ENCODE assay signal across 15 cellular contexts in the genomic region with DNA sequence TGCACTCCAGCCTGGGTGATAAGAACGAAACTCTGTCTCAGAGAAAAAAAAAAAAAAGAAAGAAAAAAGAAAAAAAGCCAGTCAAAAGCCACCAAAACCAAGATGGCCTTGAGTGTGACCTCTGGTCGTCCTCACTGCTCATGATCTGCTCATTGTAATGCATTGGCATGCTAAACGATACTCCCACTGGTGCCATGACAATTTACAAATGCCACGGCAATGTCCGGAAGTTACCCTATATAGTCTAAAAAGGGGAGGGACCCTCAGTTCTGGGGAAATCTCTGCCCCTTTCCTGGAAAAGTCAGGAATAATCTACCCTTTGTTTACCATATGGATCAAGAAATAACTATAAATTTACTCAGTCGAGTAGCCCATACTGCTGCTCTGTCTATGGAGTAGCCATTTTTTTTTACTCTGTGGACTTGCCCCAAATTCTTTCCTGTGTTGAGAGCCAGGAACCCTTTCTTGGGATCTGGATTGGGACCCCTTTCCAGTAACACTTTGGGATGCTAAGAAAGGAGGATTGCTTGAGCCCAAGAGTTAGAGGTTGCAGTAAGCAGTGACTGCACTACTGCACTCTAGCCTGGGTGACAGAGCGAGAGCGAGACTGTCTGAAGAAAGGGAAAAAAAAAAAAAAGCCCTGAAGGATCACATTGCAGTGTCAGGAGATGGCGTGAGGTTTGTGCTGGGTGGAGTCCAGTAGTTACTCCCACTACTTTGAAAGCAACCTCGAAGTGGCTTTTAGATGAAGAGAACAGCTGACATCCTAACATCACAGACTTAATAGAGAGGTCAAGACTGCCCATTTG. TPM values are rescaled to one million over a fixed set of nuclear protein-coding genes. Genes with fewer than 3 reads are reported as not detected.
DNase-seq lines count a peak whose midpoint lies in the region; ATAC-seq, FAIRE-seq and TF ChIP-seq lines count a peak whose summit lies in the region.
"Had no signal": no experiment of that assay in that cellular context is flagged by ENCODE, and none has a peak within 500 bp of the region (broad histone marks: within the 10 kb centered on the region; RNA-seq: fewer than 3 reads in every experiment).

No MANE protein-coding gene starts in this region.

- H3K27ac Mint-ChIP-seq in astrocyte (ENCODE audit: unreplicated experiment): no peak overlapping the region
- H3K27ac Mint-ChIP-seq: activated naive CD4-positive, alpha-beta T cell treated with anti-CD3 and anti-CD28 coated beads for 36 hours had no signal

- no peaks in the 10 kb centered on the region for H3K36me3 Mint-ChIP-seq in astrocyte (ENCODE audit: low read depth, unreplicated experiment)

- peak in 3 of 4 donors; percentile 1 to 18 (median 2) for ATAC-seq in heart left ventricle

- H3K27ac ChIP-seq in heart left ventricle (peak overlapping the region in 4 of 12 donors; percentile 30 to 54 (median 50)), left ventricle myocardium inferior (replicated peaks) (no peak overlapping the region), astrocyte (ENCODE audit: low read depth, low read length) (no peak overlapping the region), iPS-20b (ENCODE audit: low read length) (no peak overlapping the region)

- H3K9me3 Mint-ChIP-seq in astrocyte (ENCODE audit: unreplicated experiment): no peaks in the 10 kb centered on the region
- H3K9me3 Mint-ChIP-seq: activated naive CD4-positive, alpha-beta T cell treated with anti-CD3 and anti-CD28 coated beads for 36 hours had no signal

- H2AFZ ChIP-seq in astrocyte (ENCODE audit: low read depth, low read length): peak overlapping the region; percentile 32

- H3K4me3 ChIP-seq in heart left ventricle (no peak overlapping the region), left ventricle myocardium inferior (no peak overlapping the region), astrocyte (ENCODE audit: insufficient read depth, low read depth, low read length) (no peak overlapping the region), iPS-20b (ENCODE audit: low read length) (no peak overlapping the region)
- H3K4me3 ChIP-seq: skin epidermis had no signal

- intact Hi-C loops in heart left ventricle (cut with DNase I) (loop anchor here in 5 of 10 donors (5.0 to 10.0 kb wide), 3 partner anchors 42 to 85 kb away; a partner anchor contains a TSS), left ventricle myocardium inferior (cut with micrococcal nuclease) (no loop called here)

- H3K4me2 ChIP-seq in astrocyte (ENCODE audit: low read length): peak overlapping the region; percentile 26
- H3K4me2 ChIP-seq: SK-N-SH had no signal

- DNase-seq in heart left ventricle (peak in 3 of 5 donors; percentile 42 to 54 (median 47)), left ventricle myocardium inferior (no peak), astrocyte (ENCODE audit: low read depth) (peak; percentile 73), urothelium cell line (ENCODE audit: low spot score) (peak; percentile 21), RCC 7860 (ENCODE audit: low spot score) (no peak), NCI-H774 (lab: John Stamatoyannopoulos, UW) (no peak), DMS79 (lab: John Stamatoyannopoulos, UW) (no peak)
- DNase-seq: activated CD4-positive, alpha-beta T cell treated with anti-CD3 and anti-CD28 coated beads for 4 hours; activated naive CD4-positive, alpha-beta T cell treated with anti-CD3 and anti-CD28 coated beads for 36 hours; NCI-H345; SK-N-SH; stimulated activated CD8-positive, alpha-beta memory T cell treated with anti-CD3 and anti-CD28 coated beads, Interleukin-4, amount 100 ng/mL, for 48 hours had no signal

- H3K9me3 ChIP-seq in heart left ventricle (no peaks in the 10 kb centered on the region), left ventricle myocardium inferior (replicated peaks) (no peaks in the 10 kb centered on the region), astrocyte (ENCODE audit: insufficient read depth, low read depth, low read length) (no peaks in the 10 kb centered on the region), iPS-20b (ENCODE audit: insufficient read depth, low read depth, low read length) (no peaks in the 10 kb centered on the region)
- H3K9me3 ChIP-seq: SK-N-SH had no signal

- TF ChIP-seq CTCF in heart left ventricle (IDR thresholded peaks at IDR 0.05): no peak
- no peak for TF ChIP-seq CTCF in left ventricle myocardium inferior (IDR thresholded peaks at IDR 0.05; ENCODE audit: borderline replicate concordance)
- TF ChIP-seq CTCF in astrocyte (IDR thresholded peaks at IDR 0.05; ENCODE audit: insufficient read depth, low read depth, low read length): no peak

- H3K4me1 ChIP-seq in heart left ventricle (peaks cover 0 to 15% (median 6%) of the 10 kb centered on the region in 12 donors), left ventricle myocardium inferior (peaks cover 22% of the 10 kb centered on the region), astrocyte (ENCODE audit: insufficient read depth, low read length) (peaks cover 7% of the 10 kb centered on the region), iPS-20b (ENCODE audit: insufficient read depth, low read length) (peaks cover 17% of the 10 kb centered on the region)

- H3K79me2 ChIP-seq in astrocyte (ENCODE audit: insufficient read depth, low read length): no peaks in the 10 kb centered on the region

- no peaks in the 10 kb centered on the region for H4K20me1 ChIP-seq in astrocyte (ENCODE audit: insufficient read depth, low read length)

- no peaks in the 10 kb centered on the region for H3K27me3 Mint-ChIP-seq in astrocyte (ENCODE audit: low read depth, unreplicated experiment)

- H3K4me3 Mint-ChIP-seq in astrocyte (ENCODE audit: unreplicated experiment): peak overlapping the region; percentile 20
- H3K4me3 Mint-ChIP-seq: activated naive CD4-positive, alpha-beta T cell treated with anti-CD3 and anti-CD28 coated beads for 36 hours had no signal

- no peak for TF ChIP-seq POLR2A in heart left ventricle (IDR thresholded peaks at IDR 0.05)

- H3K9ac ChIP-seq in astrocyte (ENCODE audit: low read length) (no peak overlapping the region), iPS-20b (ENCODE audit: low read depth, low read length) (peak overlapping the region; percentile 18; the same call in 1 of the 2 replicates)
- H3K9ac ChIP-seq: SK-N-SH had no signal

- H3K36me3 ChIP-seq in heart left ventricle: no peaks in the 10 kb centered on the region
- H3K36me3 ChIP-seq in left ventricle myocardium inferior: no peaks in the 10 kb centered on the region
- H3K36me3 ChIP-seq in astrocyte (ENCODE audit: insufficient read depth, low read length): no peaks in the 10 kb centered on the region
- no peaks in the 10 kb centered on the region for H3K36me3 ChIP-seq in iPS-20b (ENCODE audit: insufficient read depth, low read depth, low read length)

- peaks cover 4% of the 10 kb centered on the region for H3K4me1 Mint-ChIP-seq in astrocyte (ENCODE audit: low read depth, unreplicated experiment)

- no peak for FAIRE-seq in astrocyte (lab: Jason Lieb, UNC)
- no peak for FAIRE-seq in urothelium cell line (lab: Jason Lieb, UNC)
- no peak for FAIRE-seq in RCC 7860 (lab: Jason Lieb, UNC)

- H3K27me3 ChIP-seq in heart left ventricle (no peaks in the 10 kb centered on the region), left ventricle myocardium inferior (ENCODE audit: low read depth) (no peaks in the 10 kb centered on the region), astrocyte (ENCODE audit: insufficient read depth, low read length) (peaks cover 9% of the 10 kb centered on the region), iPS-20b (ENCODE audit: insufficient read depth, low read length) (no peaks in the 10 kb centered on the region)

- WGBS in heart left ventricle, 4 donors: 62 to 71% (median 64%) methylated on average over 10 of the region's 10 CpGs

RNA-seq across cellular contexts. Expression of a gene that starts 3.7 kb away (rescaled TPM):
- total RNA-seq in heart left ventricle (1 to 10 TPM; 4.4 to 9.1 (median 7.1) TPM), left ventricle myocardium inferior (6.6 TPM), astrocyte (10.5 and 10.7 TPM in 2 replicates)
- polyA plus RNA-seq in heart left ventricle: 1 to 10 TPM; 1.7 to 8.0 TPM

RNA-seq across cellular contexts. Expression of a gene that starts 6.4 kb away (rescaled TPM):
- total RNA-seq in heart left ventricle: 100 to 1,000 TPM; 145 to 256 (median 210) TPM
- polyA plus RNA-seq in heart left ventricle: 100 to 1,000 TPM; 141 to 235 TPM
- total RNA-seq in left ventricle myocardium inferior: 280 TPM
- 108 and 109 TPM in 2 replicates for total RNA-seq in astrocyte

RNA-seq across cellular contexts. Expression of a gene that starts 23.9 kb away (rescaled TPM):
- total RNA-seq in heart left ventricle: under 1 TPM in 6 of 9 donors, not detected in 3; 0.15 to 0.96 (median 0.44) TPM
- under 1 TPM; 0.18 to 0.61 TPM for polyA plus RNA-seq in heart left ventricle
- total RNA-seq in left ventricle myocardium inferior: 0.85 TPM
- 0.09 TPM in 1 of 2 replicates, not detected in the other for total RNA-seq in astrocyte
- total RNA-seq: lung microvascular endothelial cell had no signal

Comparison
In these comparisons a context has a peak if more than half of its experiments do, and no peak if none do; other contexts are left out.
1. DNase-seq: peak in heart left ventricle (3 of 5), astrocyte (single experiment) and urothelium cell line (single experiment); none in left ventricle myocardium inferior (single experiment), RCC 7860 (single experiment), NCI-H774 (single experiment) and DMS79 (single experiment).